3 cellular contexts compared by ENCODE assay signal in the genomic region with DNA sequence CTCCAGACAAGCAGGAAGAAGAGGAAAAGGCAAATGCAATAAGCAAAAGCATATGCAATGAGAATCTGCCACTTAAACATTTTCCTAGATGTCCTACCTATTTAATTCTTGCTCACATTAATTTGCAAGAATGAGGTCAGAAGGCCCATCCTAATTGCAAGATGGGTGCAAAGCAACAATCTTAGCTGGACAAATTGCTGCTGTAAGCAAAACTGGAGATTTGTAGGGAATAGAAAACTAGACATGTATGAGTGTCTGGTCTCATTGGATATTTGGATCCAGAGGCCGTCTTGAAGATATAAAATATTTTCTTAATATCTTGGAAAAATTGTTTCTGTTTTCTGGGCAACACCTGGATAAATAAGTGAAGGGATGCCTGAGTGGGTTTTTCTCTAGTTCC.
A peak's percentile ranks its signal among the peaks of the same experiment; 100 is the strongest.
TF ChIP-seq lines count a peak whose summit lies in the region.

No MANE protein-coding gene starts in this region.

TF ChIP-seq in HepG2, 621 proteins besides CTCF, POLR2A, EP300 and RAD21:
- peak; percentile 72 for TF ChIP-seq MAFF (IDR thresholded peaks at IDR 0.05; ENCODE audit: low read depth, low read length)
- no peak for TF ChIP-seq HHEX (CRISPR knock-in tag; IDR thresholded peaks at IDR 0.05)
- peak; percentile 47 to 82; a peak in 3 of 4 replicates for TF ChIP-seq MAFK (conservative IDR thresholded peaks at IDR 0.05 in 1 of 2, IDR thresholded peaks at IDR 0.05 in 1 of 2; ENCODE audit: low read length in 2 of 2)

TF ChIP-seq in A549, 52 proteins besides CTCF, POLR2A, EP300 and RAD21:
- TF ChIP-seq FOSL2 (IDR thresholded peaks at IDR 0.05) (no peak), FOSL2 (CRISPR knock-in tag; IDR thresholded peaks at IDR 0.05) (no peak), MAFK (IDR thresholded peaks at IDR 0.05; ENCODE audit: partially characterized antibody) (peak; percentile 34)

TF ChIP-seq in IMR-90, 13 proteins besides CTCF, POLR2A, EP300 and RAD21:
- no peak for TF ChIP-seq BHLHE40 (IDR thresholded peaks at IDR 0.05; ENCODE audit: low read depth, low read length)
- TF ChIP-seq MAFK (IDR thresholded peaks at IDR 0.05; ENCODE audit: low read depth, low read length): peak; percentile 71
